ENCODE assay signal across 9 cellular contexts in genomic region chr18:47932170-47932569, GRCh38. TPM values are rescaled to one million over a fixed set of nuclear protein-coding genes. Genes with fewer than 3 reads are reported as not detected.
DNase-seq lines count a peak whose midpoint lies in the region; ATAC-seq and TF ChIP-seq lines count a peak whose summit lies in the region.
"Had no signal": no experiment of that assay in that cellular context is flagged by ENCODE, and none has a peak within 500 bp of the region (broad histone marks: within the 10 kb centered on the region; RNA-seq: fewer than 3 reads in every experiment).

No MANE protein-coding gene starts in this region.

- peak overlapping the region; percentile 77 for H3K4me2 ChIP-seq in hepatocyte

- intact Hi-C loops in activated CD4-positive, alpha-beta T cell treated with anti-CD3 and anti-CD28 coated beads for 36 hours (cut with DNase I, micrococcal nuclease): loop anchor here (5.0 to 10.0 kb wide), 7 partner anchors 75 to 1880 kb away; partner anchors contain the start of genes ACAA2 (in 1 of the 2), HAUS1 (in 1 of the 2), KATNAL2 (in 1 of the 2) and PIAS2 (in 1 of the 2)

- H3K4me1 Mint-ChIP-seq in activated CD4-positive, alpha-beta T cell treated with anti-CD3 and anti-CD28 coated beads for 36 hours: peaks cover 30% of the 10 kb centered on the region
- H3K4me1 Mint-ChIP-seq in T-cell: peaks cover 30 to 39% (median 36%) of the 10 kb centered on the region in 3 donors
- peaks cover 20 to 35% of the 10 kb centered on the region in 2 donors for H3K4me1 Mint-ChIP-seq in stimulated activated naive B cell treated with anti-CD40 and anti-IgM and Interleukin-4, amounts not matched to agents 10 μg/mL and 1 μg/mL and 100 μg/mL, for 72 hours

- CTCF ChIA-PET in activated CD4-positive, alpha-beta T cell treated with anti-CD3 and anti-CD28 coated beads for 36 hours (lab: Charles Lee): interaction anchor here (1.5 kb wide), 1 partner anchor 65 kb away, joined by 7 read pairs; no protein-coding TSS in a partner anchor
- CTCF ChIA-PET in T-cell (lab: Charles Lee): no interaction called here

- 79% methylated on average over 9 of the region's 9 CpGs for WGBS in hepatocyte (ENCODE audit: low lambda C conversion rate, missing lambda C conversion rate)

- TF ChIP-seq CTCF in hepatocyte (IDR thresholded peaks at IDR 0.05; ENCODE audit: poor library complexity): no peak

- H3K27me3 ChIP-seq in hepatocyte: no peaks in the 10 kb centered on the region
- H3K27me3 ChIP-seq: thyroid gland had no signal

- no peaks in the 10 kb centered on the region for H3K9me2 ChIP-seq in hepatocyte (replicated peaks; ENCODE audit: insufficient read depth)

- H2AFZ ChIP-seq in hepatocyte: peak overlapping the region; percentile 56

- H3K9me3 Mint-ChIP-seq in activated CD4-positive, alpha-beta T cell treated with anti-CD3 and anti-CD28 coated beads for 36 hours (ENCODE audit: low read depth): no peaks in the 10 kb centered on the region
- H3K9me3 Mint-ChIP-seq in T-cell: no peaks in the 10 kb centered on the region
- H3K9me3 Mint-ChIP-seq in stimulated activated naive B cell treated with anti-CD40 and anti-IgM and Interleukin-4, amounts not matched to agents 10 μg/mL and 1 μg/mL and 100 μg/mL, for 72 hours: no peaks in the 10 kb centered on the region

- no peaks in the 10 kb centered on the region for H3K9me3 ChIP-seq in hepatocyte (ENCODE audit: low read depth)
- H3K9me3 ChIP-seq: thyroid gland had no signal

- peak overlapping the region; percentile 77 for H3K4me3 Mint-ChIP-seq in activated CD4-positive, alpha-beta T cell treated with anti-CD3 and anti-CD28 coated beads for 36 hours
- H3K4me3 Mint-ChIP-seq in T-cell: peak overlapping the region; percentile 75 to 83 (median 77)
- peak overlapping the region; percentile 82 to 84 for H3K4me3 Mint-ChIP-seq in stimulated activated naive B cell treated with anti-CD40 and anti-IgM and Interleukin-4, amounts not matched to agents 10 μg/mL and 1 μg/mL and 100 μg/mL, for 72 hours

- H3K4me3 ChIP-seq in hepatocyte: no peak overlapping the region

- peaks cover 18% of the 10 kb centered on the region for H3K36me3 Mint-ChIP-seq in activated CD4-positive, alpha-beta T cell treated with anti-CD3 and anti-CD28 coated beads for 36 hours (ENCODE audit: low read depth)
- peaks cover 3% of the 10 kb centered on the region for H3K36me3 Mint-ChIP-seq in T-cell
- H3K36me3 Mint-ChIP-seq in stimulated activated naive B cell treated with anti-CD40 and anti-IgM and Interleukin-4, amounts not matched to agents 10 μg/mL and 1 μg/mL and 100 μg/mL, for 72 hours: peaks cover 3 to 7% of the 10 kb centered on the region in 2 donors

- no peak for DNase-seq in activated CD4-positive, alpha-beta T cell treated with anti-CD3 and anti-CD28 coated beads for 36 hours
- DNase-seq in activated CD4-positive, alpha-beta T cell treated with anti-CD3 and anti-CD28 coated beads, Interleukin-2, amount 50 U/mL, for 48 hours: no peak
- DNase-seq in T-cell: no peak
- DNase-seq in hepatocyte (ENCODE audit: low spot score): no peak
- no peak for DNase-seq in stimulated activated naive B cell treated with anti-CD40 and anti-IgM and Interleukin-4, amounts not matched to agents 10 μg/mL and 1 μg/mL and 100 μg/mL, for 72 hours
- no peak for DNase-seq in activated gamma-delta T cell (lab: John Stamatoyannopoulos, UW)

- no peaks in the 10 kb centered on the region for H3K36me3 ChIP-seq in hepatocyte (replicated peaks; ENCODE audit: insufficient read depth, low read depth)
- H3K36me3 ChIP-seq: thyroid gland had no signal

- peaks cover 25% of the 10 kb centered on the region for H4K20me1 ChIP-seq in hepatocyte (ENCODE audit: insufficient read depth, poor library complexity, severe bottlenecking)

- no peak for ATAC-seq in activated CD4-positive, alpha-beta T cell treated with anti-CD3 and anti-CD28 coated beads for 36 hours
- ATAC-seq in T-cell (replicated peaks in 1 of 4) (no peak), GM21381 (IDR thresholded peaks at IDR 0.05; ENCODE audit: unreplicated experiment) (no peak), HG03097 (IDR thresholded peaks at IDR 0.05; ENCODE audit: low FRiP score, unreplicated experiment) (no peak)
- no peak for ATAC-seq in stimulated activated naive B cell treated with anti-CD40 and anti-IgM and Interleukin-4, amounts not matched to agents 10 μg/mL and 1 μg/mL and 100 μg/mL, for 72 hours (replicated peaks)

- peak overlapping the region; percentile 91 for H3K27ac Mint-ChIP-seq in activated CD4-positive, alpha-beta T cell treated with anti-CD3 and anti-CD28 coated beads for 36 hours
- H3K27ac Mint-ChIP-seq in T-cell: peak overlapping the region; percentile 82 to 96
- no peak overlapping the region for H3K27ac Mint-ChIP-seq in stimulated activated naive B cell treated with anti-CD40 and anti-IgM and Interleukin-4, amounts not matched to agents 10 μg/mL and 1 μg/mL and 100 μg/mL, for 72 hours

- H3K27ac ChIP-seq in hepatocyte: peak overlapping the region; percentile 99

- H3K4me1 ChIP-seq in hepatocyte (ENCODE audit: insufficient read depth): peaks cover 6% of the 10 kb centered on the region

- H3K27me3 Mint-ChIP-seq in activated CD4-positive, alpha-beta T cell treated with anti-CD3 and anti-CD28 coated beads for 36 hours: no peaks in the 10 kb centered on the region
- no peaks in the 10 kb centered on the region for H3K27me3 Mint-ChIP-seq in T-cell
- H3K27me3 Mint-ChIP-seq in stimulated activated naive B cell treated with anti-CD40 and anti-IgM and Interleukin-4, amounts not matched to agents 10 μg/mL and 1 μg/mL and 100 μg/mL, for 72 hours: peaks cover 6 to 16% of the 10 kb centered on the region in 2 donors

- POLR2A ChIA-PET in activated CD4-positive, alpha-beta T cell treated with anti-CD3 and anti-CD28 coated beads for 36 hours (lab: Charles Lee): no interaction called here
- POLR2A ChIA-PET in T-cell (lab: Charles Lee): no interaction called here

- peaks cover 25% of the 10 kb centered on the region for H3K79me2 ChIP-seq in hepatocyte

RNA-seq across cellular contexts. Expression of gene SMAD2, which starts 1.7 kb away (rescaled TPM):
- total RNA-seq in activated CD4-positive, alpha-beta T cell treated with anti-CD3 and anti-CD28 coated beads for 36 hours: 100 to 1,000 TPM; 169 to 178 TPM
- 100 to 1,000 TPM; 110 to 129 (median 115) TPM for total RNA-seq in T-cell
- 93.3 and 108 TPM in 2 replicates for total RNA-seq in hepatocyte
- polyA plus RNA-seq in hepatocyte: 46.0 and 58.5 TPM in 2 replicates
